ENCODE assay signal across 9 cellular contexts in genomic region chr7:4791738-4792536, GRCh38. TPM values are rescaled to one million over a fixed set of nuclear protein-coding genes. Genes with fewer than 3 reads are reported as not detected.
DNase-seq lines count a peak whose midpoint lies in the region; ATAC-seq and FAIRE-seq lines count a peak whose summit lies in the region.
"Had no signal": no experiment of that assay in that cellular context is flagged by ENCODE, and none has a peak within 500 bp of the region (broad histone marks: within the 10 kb centered on the region; RNA-seq: fewer than 3 reads in every experiment).

No MANE protein-coding gene starts in this region.

- H3K27ac ChIP-seq in right cardiac atrium (ENCODE audit: low read length) (no peak overlapping the region), rectal smooth muscle tissue (ENCODE audit: low read depth, low read length) (peak overlapping the region; percentile 30)

- H3K4me3 ChIP-seq in adipocyte (ENCODE audit: low read length) (no peak overlapping the region), right cardiac atrium (ENCODE audit: low read length) (peak overlapping the region; percentile 8), rectal smooth muscle tissue (ENCODE audit: low read length) (peak overlapping the region; percentile 68)

- 45% methylated on average over 50 of the region's 50 CpGs for WGBS in right cardiac atrium

- ATAC-seq in GM18909 (IDR thresholded peaks at IDR 0.05; ENCODE audit: poor library complexity, unreplicated experiment) (peak; percentile 68), right cardiac atrium (peak; percentile 66 to 68), HG02870 (IDR thresholded peaks at IDR 0.05; ENCODE audit: unreplicated experiment) (no peak)

- H3K36me3 ChIP-seq in adipocyte (ENCODE audit: control insufficient read depth, insufficient read depth, low read length, severe bottlenecking) (peaks cover 47% of the 10 kb centered on the region), rectal smooth muscle tissue (ENCODE audit: control insufficient read depth, insufficient read depth, low read length) (peaks cover 20% of the 10 kb centered on the region)

- no peaks in the 10 kb centered on the region for H3K4me1 ChIP-seq in adipocyte (ENCODE audit: control insufficient read depth, insufficient read depth, low read length)
- H3K4me1 ChIP-seq in right cardiac atrium (ENCODE audit: control insufficient read depth, insufficient read depth, low read length) = no peaks in the 10 kb centered on the region
- no peaks in the 10 kb centered on the region for H3K4me1 ChIP-seq in rectal smooth muscle tissue (ENCODE audit: control insufficient read depth, insufficient read depth, low read length)

- H3K27me3 ChIP-seq in adipocyte (replicated peaks; ENCODE audit: control insufficient read depth, insufficient read depth, low read length) (no peaks in the 10 kb centered on the region), right cardiac atrium (ENCODE audit: control insufficient read depth, insufficient read depth) (no peaks in the 10 kb centered on the region), rectal smooth muscle tissue (ENCODE audit: control insufficient read depth, insufficient read depth, low read length) (no peaks in the 10 kb centered on the region)

- intact Hi-C loops in right cardiac atrium (cut with DNase I) = loop anchor here in 2 of 4 donors (10.0 kb wide), 2 partner anchors 93 to 293 kb away; partner anchors contain the start of gene RADIL (in 1 of the 2)

- FAIRE-seq in urothelium cell line (lab: Jason Lieb, UNC) (peak; percentile 56), HTR-8/SVneo (lab: Jason Lieb, UNC) (no peak)
- FAIRE-seq: colon had no signal

- DNase-seq in T-helper 1 cell (peak; percentile 61 to 78 (median 63)), adipocyte (ENCODE audit: low read depth) (peak; percentile 77), right cardiac atrium (peak; percentile 73 to 94 (median 89)), urothelium cell line (ENCODE audit: low spot score) (peak; percentile 84), HTR-8/SVneo (ENCODE audit: insufficient read length, low spot score) (no peak)

- H3K9me3 ChIP-seq in adipocyte (ENCODE audit: control insufficient read depth, low read length) = no peaks in the 10 kb centered on the region
- H3K9me3 ChIP-seq in right cardiac atrium (ENCODE audit: control insufficient read depth, low read length) = no peaks in the 10 kb centered on the region

- H3K9ac ChIP-seq in adipocyte (ENCODE audit: low read length) (no peak overlapping the region), rectal smooth muscle tissue (ENCODE audit: low read length) (no peak overlapping the region)

RNA-seq across cellular contexts. Expression of gene AP5Z1, which starts 16.5 kb away (rescaled TPM):
- 10 to 100 TPM; 10.5 to 17.3 (median 15.2) TPM for total RNA-seq in right cardiac atrium
- polyA plus RNA-seq in right cardiac atrium = 12.4 TPM
